Comparison of ENCODE assay signal across 8 cellular contexts in the genomic region with DNA sequence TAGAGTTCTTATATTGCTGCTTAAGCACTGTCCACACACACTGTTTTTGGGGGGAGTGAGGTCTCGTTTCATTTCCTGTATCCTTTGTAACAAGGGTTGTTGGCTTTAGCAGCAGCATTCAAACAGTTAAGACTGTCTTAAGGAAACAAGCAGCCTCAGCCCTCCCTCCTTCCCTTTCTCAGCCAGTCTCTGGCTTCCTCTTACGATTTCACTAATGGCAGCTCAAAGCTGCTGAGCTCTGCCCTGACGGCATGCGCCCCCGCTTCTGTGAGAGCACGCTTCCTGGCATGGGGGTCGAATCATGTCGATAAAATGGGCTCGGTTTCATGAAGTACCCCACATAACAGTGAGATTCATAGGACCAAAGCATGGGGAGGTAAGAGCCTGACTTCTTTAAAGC.
DNase-seq lines count a peak whose midpoint lies in the region; ATAC-seq and TF ChIP-seq lines count a peak whose summit lies in the region.

No MANE protein-coding gene starts in this region.

- H3K4me3 ChIP-seq in GM12865 (ENCODE audit: low read depth, low read length) = peak overlapping the region; percentile 81

- no peak overlapping the region for H3K27ac ChIP-seq in RWPE1

- DNase-seq in GM12865 (ENCODE audit: low read depth) (peak; percentile 94), T-helper 1 cell (peak in 4 of 5 donors; percentile 24 to 81 (median 54)), astrocyte of the hippocampus (ENCODE audit: low read depth, low spot score) (peak; percentile 72), iris pigment epithelial cell (ENCODE audit: low read depth) (peak; percentile 86), RWPE1 (ENCODE audit: low spot score) (no peak), COR-L47 (lab: John Stamatoyannopoulos, UW) (no peak)
- peak; percentile 63 for DNase-seq in stimulated activated CD4-positive, alpha-beta T cell treated with anti-CD3 and anti-CD28 coated beads, Interleukin-1b, Interleukin-23, amount 100 ng/mL, for 48 hours

- peak; percentile 41 for ATAC-seq in HG02759 (IDR thresholded peaks at IDR 0.05; ENCODE audit: unreplicated experiment)

- no peak for TF ChIP-seq CTCF in GM12865 (IDR thresholded peaks at IDR 0.05; ENCODE audit: insufficient read depth, low read depth, low read length, missing control alignments)
- TF ChIP-seq CTCF in RWPE1 (conservative IDR thresholded peaks at IDR 0.05; ENCODE audit: low read depth) = no peak

- POLR2A ChIA-PET in RWPE1 (lab: Yijun Ruan, JAX; ENCODE audit: low non-redundant PET) = no interaction called here

- CTCF ChIA-PET in RWPE1 (lab: Yijun Ruan, JAX) = interaction anchor here (0.7 kb wide), 1 partner anchor 515 kb away, joined by 3 read pairs; no protein-coding TSS in a partner anchor

Comparison
In these comparisons a context has a peak if more than half of its experiments do, and no peak if none do; other contexts are left out.
1. DNase-seq: peak in GM12865 (single experiment), T-helper 1 cell (4 of 5), astrocyte of the hippocampus (single experiment), iris pigment epithelial cell (single experiment) and stimulated activated CD4-positive, alpha-beta T cell treated with anti-CD3 and anti-CD28 coated beads, Interleukin-1b, Interleukin-23, amount 100 ng/mL, for 48 hours (single experiment); none in RWPE1 (single experiment) and COR-L47 (single experiment).